10 cellular contexts compared by ENCODE assay signal in genomic region chr13:42996584-42996983, GRCh38. TPM values are rescaled to one million over a fixed set of nuclear protein-coding genes. Genes with fewer than 3 reads are reported as not detected.
A peak's percentile ranks its signal among the peaks of the same experiment; 100 is the strongest.
DNase-seq lines count a peak whose midpoint lies in the region; ATAC-seq and TF ChIP-seq lines count a peak whose summit lies in the region.
"Had no signal": no experiment of that assay in that cellular context is flagged by ENCODE, and none has a peak within 500 bp of the region (broad histone marks: within the 10 kb centered on the region; RNA-seq: fewer than 3 reads in every experiment).

No MANE protein-coding gene starts in this region.

- no peaks in the 10 kb centered on the region for H3K36me3 Mint-ChIP-seq in type B pancreatic cell

- TF ChIP-seq EP300 in transverse colon (IDR thresholded peaks at IDR 0.05; ENCODE audit: low read depth), result no peak

- WGBS in transverse colon (ENCODE audit: low coverage in 1 of 2), 2 donors, result 50 to 76% methylated on average over 1 to 3 of the region's 3 CpGs

- POLR2A ChIA-PET in RWPE1 (lab: Yijun Ruan, JAX; ENCODE audit: low non-redundant PET), result no interaction called here

- H3K9me3 ChIP-seq in cardiac muscle cell (ENCODE audit: low read depth) (no peaks in the 10 kb centered on the region), right atrium auricular region (no peaks in the 10 kb centered on the region), transverse colon (no peaks in the 10 kb centered on the region)

- in situ Hi-C loops in transverse colon (cut with MboI; ENCODE audit: low pct_ligation_motif_present in 1 of 4, low pct_unique_long_range_greater_than_20kb in 1 of 4, low sequenced_read_pairs in 3 of 4), result no loop called here

- H3K36me3 ChIP-seq in cardiac muscle cell, result no peaks in the 10 kb centered on the region
- H3K36me3 ChIP-seq in right atrium auricular region, result no peaks in the 10 kb centered on the region
- H3K36me3 ChIP-seq in transverse colon, result no peaks in the 10 kb centered on the region

- peak in 1 of 2 donors; percentile 69 for DNase-seq in cardiac muscle cell (ENCODE audit: low read depth in 1 of 2, low spot score in 1 of 2)
- DNase-seq in right atrium auricular region (ENCODE audit: low spot score), result no peak
- peak; percentile 85 for DNase-seq in RWPE1 (ENCODE audit: low spot score)
- no peak for DNase-seq in type B pancreatic cell (ENCODE audit: extremely low spot score, unreplicated experiment)
- DNase-seq in transverse colon, result no peak
- no peak for DNase-seq in NCI-H524 (lab: John Stamatoyannopoulos, UW)
- no peak for DNase-seq in NCI-H526 treated with DMSO at 0.1 percent for 48 hours (lab: John Stamatoyannopoulos, UW)
- DNase-seq: anterior cingulate cortex, posterior cingulate gyrus had no signal

- peaks cover 11% of the 10 kb centered on the region for H3K4me1 Mint-ChIP-seq in type B pancreatic cell (ENCODE audit: unreplicated experiment)

- TF ChIP-seq POLR2A in transverse colon (IDR thresholded peaks at IDR 0.05), result no peak

- H3K4me3 ChIP-seq in cardiac muscle cell (no peak overlapping the region), right atrium auricular region (no peak overlapping the region), transverse colon (no peak overlapping the region)

- CTCF ChIA-PET in RWPE1 (lab: Yijun Ruan, JAX), result interaction anchor here (0.6 kb wide), 1 partner anchor 64 kb away, joined by 3 read pairs; no protein-coding TSS in a partner anchor

- H3K27me3 Mint-ChIP-seq in type B pancreatic cell, result no peaks in the 10 kb centered on the region

- peak; percentile 81 for ATAC-seq in esophagus mucosa

- H3K4me3 Mint-ChIP-seq in type B pancreatic cell, result peak overlapping the region; percentile 52

- TF ChIP-seq CTCF in cardiac muscle cell (IDR thresholded peaks at IDR 0.05; ENCODE audit: low read depth, low read length) (no peak), right atrium auricular region (IDR thresholded peaks at IDR 0.05) (no peak), RWPE1 (conservative IDR thresholded peaks at IDR 0.05; ENCODE audit: low read depth) (no peak), type B pancreatic cell (conservative IDR thresholded peaks at IDR 0.05) (no peak), transverse colon (IDR thresholded peaks at IDR 0.05) (no peak)

- H3K27me3 ChIP-seq in cardiac muscle cell (no peaks in the 10 kb centered on the region), right atrium auricular region (no peaks in the 10 kb centered on the region), transverse colon (no peaks in the 10 kb centered on the region)

- intact Hi-C loops in transverse colon (cut with DNase I; ENCODE audit: low total_unique reads), result no loop called here

- H3K27ac Mint-ChIP-seq in type B pancreatic cell, result peak overlapping the region; percentile 84

- peaks cover 5% of the 10 kb centered on the region for H3K9me3 Mint-ChIP-seq in type B pancreatic cell

- H3K4me1 ChIP-seq in cardiac muscle cell (ENCODE audit: low read depth) (peaks cover 40% of the 10 kb centered on the region), right atrium auricular region (peaks cover 0 to 3% of the 10 kb centered on the region in 2 donors), transverse colon (peaks cover 0 to 9% (median 6%) of the 10 kb centered on the region in 4 donors)

- H3K27ac ChIP-seq in cardiac muscle cell, result peak overlapping the region; percentile 91
- H3K27ac ChIP-seq in right atrium auricular region, result no peak overlapping the region
- H3K27ac ChIP-seq in RWPE1, result no peak overlapping the region
- no peak overlapping the region for H3K27ac ChIP-seq in transverse colon

RNA-seq across cellular contexts. Expression of gene EPSTI1, which starts 4.5 kb away (rescaled TPM):
- 8.3 and 11.8 TPM in 2 replicates for total RNA-seq in cardiac muscle cell
- 11.1 and 11.9 TPM in 2 replicates for polyA plus RNA-seq in cardiac muscle cell
- total RNA-seq in right atrium auricular region, result 1 to 10 TPM; 3.1 to 3.9 TPM
- total RNA-seq in esophagus mucosa, result 3.4 TPM
- total RNA-seq in type B pancreatic cell (ENCODE audit: low replicate concordance), result 7.9 and 15.7 TPM in 2 replicates
- total RNA-seq in transverse colon, result 100 to 1,000 TPM in 1 of 4 donors, 10 to 100 TPM in 3; 13.1 to 145 (median 18.7) TPM

RNA-seq across cellular contexts. Expression of gene DNAJC15, which starts 26.8 kb away (rescaled TPM):
- 0.88 and 1.0 TPM in 2 replicates for total RNA-seq in cardiac muscle cell
- polyA plus RNA-seq in cardiac muscle cell, result 3.9 and 5.2 TPM in 2 replicates
- total RNA-seq in right atrium auricular region, result 10 to 100 TPM; 10.8 to 14.0 TPM
- 4.9 TPM for total RNA-seq in esophagus mucosa
- 19.7 and 23.8 TPM in 2 replicates for total RNA-seq in type B pancreatic cell (ENCODE audit: low replicate concordance)
- total RNA-seq in transverse colon, result 10 to 100 TPM; 10.5 to 18.3 (median 11.4) TPM
